ENCODE assay signal across 21 cellular contexts in the genomic region with DNA sequence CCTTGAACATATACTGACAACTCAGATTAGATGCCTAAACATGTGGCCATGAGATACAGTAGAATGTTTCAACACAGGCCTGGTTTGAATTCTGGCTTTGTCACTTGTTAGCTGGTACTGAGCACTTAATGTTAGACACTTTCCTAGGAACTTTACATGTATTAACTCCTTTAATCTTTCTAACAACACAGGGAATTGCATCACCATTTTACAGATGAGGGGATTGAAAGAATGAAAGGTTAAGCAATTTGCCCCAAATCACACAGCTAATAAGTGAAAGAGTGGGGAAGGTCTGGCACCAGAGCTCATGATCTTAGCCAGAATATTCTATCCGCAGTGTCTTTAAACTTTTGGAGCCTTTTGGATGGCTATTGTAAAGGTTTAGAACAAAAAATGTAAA.
DNase-seq lines count a peak whose midpoint lies in the region; ATAC-seq, FAIRE-seq and TF ChIP-seq lines count a peak whose summit lies in the region.
"Had no signal": no experiment of that assay in that cellular context is flagged by ENCODE, and none has a peak within 500 bp of the region (broad histone marks: within the 10 kb centered on the region; RNA-seq: fewer than 3 reads in every experiment).

No MANE protein-coding gene starts in this region.

- TF ChIP-seq RAD21 in HepG2 (CRISPR knock-in tag; IDR thresholded peaks at IDR 0.05) = no peak

- no peaks in the 10 kb centered on the region for H4K20me1 ChIP-seq in HepG2 (ENCODE audit: insufficient read depth, low read length)
- H4K20me1 ChIP-seq: BLaER1 treated with 17β-estradiol and CSF1 and Interleukin-3, amounts not matched to agents 10 nM and 100 nM had no signal

- no peak overlapping the region for H3K9ac ChIP-seq in HepG2 (ENCODE audit: insufficient read depth, low read depth, low read length)
- H3K9ac ChIP-seq: BLaER1 treated with 17β-estradiol and CSF1 and Interleukin-3, amounts not matched to agents 10 nM and 100 nM; GM23248 had no signal

- H2AFZ ChIP-seq in HepG2 (ENCODE audit: low read length) = no peak overlapping the region
- H2AFZ ChIP-seq: GM23248 had no signal

- in situ Hi-C loops in HepG2 (cut with HindIII; ENCODE audit: extremely low pct_ligation_motif_present, low pct_unique_long_range_greater_than_20kb) = no loop called here

- H3K36me3 Mint-ChIP-seq in mesothelial cell of epicardium = peaks cover 14% of the 10 kb centered on the region
- peaks cover 13 to 22% of the 10 kb centered on the region in 2 donors for H3K36me3 Mint-ChIP-seq in CD4-positive, alpha-beta memory T cell

- peaks cover 4% of the 10 kb centered on the region for H3K4me1 Mint-ChIP-seq in mesothelial cell of epicardium
- peaks cover 0 to 4% (median 3%) of the 10 kb centered on the region in 4 donors for H3K4me1 Mint-ChIP-seq in CD4-positive, alpha-beta memory T cell
- H3K4me1 Mint-ChIP-seq: CD14-positive monocyte had no signal

- peak; percentile 52 for FAIRE-seq in HepG2 (lab: Jason Lieb, UNC)
- FAIRE-seq: G401.6, GM12892 had no signal

- no peak for TF ChIP-seq POLR2A in HepG2 (IDR thresholded peaks at IDR 0.05; ENCODE audit: insufficient read depth in 1 of 2, low read depth in 2 of 2, low read length in 2 of 2)
- no peak for TF ChIP-seq POLR2A in right lobe of liver (IDR thresholded peaks at IDR 0.05)

- DNase-seq in HepG2 (ENCODE audit: low spot score) (no peak), right lobe of liver (no peak), epithelial cell of proximal tubule (ENCODE audit: low read depth) (peak; percentile 51), mesothelial cell of epicardium (ENCODE audit: low spot score in 2 of 2, unreplicated experiment in 2 of 2) (no peak), renal cortical epithelial cell (ENCODE audit: low read depth) (peak; percentile 82), NCI-H1417 treated with DMSO at 0.1 percent for 48 hours (lab: John Stamatoyannopoulos, UW) (no peak), A172 (ENCODE audit: low spot score) (no peak)
- DNase-seq in CD4-positive, alpha-beta memory T cell = no peak
- DNase-seq: 8988T; BE2C; Calu3; CD4-positive, alpha-beta T cell; COR-L47; DND-41; GM23248; H7; HCEC 1CT had no signal

- H3K4me1 ChIP-seq in HepG2 (ENCODE audit: insufficient read depth, low read length) (no peaks in the 10 kb centered on the region), right lobe of liver (no peaks in the 10 kb centered on the region)
- H3K4me1 ChIP-seq in CD4-positive, alpha-beta memory T cell (ENCODE audit: insufficient read depth, low read length) = no peaks in the 10 kb centered on the region
- H3K4me1 ChIP-seq: BE2C; BLaER1 treated with 17β-estradiol and CSF1 and Interleukin-3, amounts not matched to agents 10 nM and 100 nM had no signal

- H3K27me3 ChIP-seq in HepG2 (ENCODE audit: control insufficient read depth in 1 of 2, insufficient read depth in 2 of 2, low read length in 2 of 2) = no peaks in the 10 kb centered on the region
- H3K27me3 ChIP-seq in right lobe of liver = no peaks in the 10 kb centered on the region
- H3K27me3 ChIP-seq in CD4-positive, alpha-beta memory T cell (ENCODE audit: insufficient read depth, low read length) = no peaks in the 10 kb centered on the region
- H3K27me3 ChIP-seq: BE2C had no signal

- no peak for ATAC-seq in HepG2
- ATAC-seq in right lobe of liver = no peak

- TF ChIP-seq EP300 in HepG2 (IDR thresholded peaks at IDR 0.05; ENCODE audit: low read depth in 2 of 2, low read length in 2 of 2) (no peak), HepG2 (CRISPR knock-in tag; IDR thresholded peaks at IDR 0.05; ENCODE audit: borderline replicate concordance) (no peak)

- H3K27ac ChIP-seq in HepG2 (ENCODE audit: extremely low read length, insufficient read depth, low read length) = no peak overlapping the region
- H3K27ac ChIP-seq in right lobe of liver = no peak overlapping the region
- H3K27ac ChIP-seq in CD4-positive, alpha-beta memory T cell (ENCODE audit: low read depth, low read length) = no peak overlapping the region
- H3K27ac ChIP-seq: BLaER1 treated with 17β-estradiol and CSF1 and Interleukin-3, amounts not matched to agents 10 nM and 100 nM; GM23248 had no signal

- peaks cover 16% of the 10 kb centered on the region for H3K9me3 Mint-ChIP-seq in mesothelial cell of epicardium
- no peaks in the 10 kb centered on the region for H3K9me3 Mint-ChIP-seq in CD4-positive, alpha-beta memory T cell
- H3K9me3 Mint-ChIP-seq: CD4-positive, alpha-beta T cell had no signal

- H3K27ac Mint-ChIP-seq in mesothelial cell of epicardium = peak overlapping the region; percentile 4
- no peak overlapping the region for H3K27ac Mint-ChIP-seq in CD4-positive, alpha-beta memory T cell
- H3K27ac Mint-ChIP-seq: CD14-positive monocyte; CD4-positive, alpha-beta T cell had no signal

- H3K27me3 Mint-ChIP-seq in mesothelial cell of epicardium (ENCODE audit: low read depth) = no peaks in the 10 kb centered on the region
- no peaks in the 10 kb centered on the region for H3K27me3 Mint-ChIP-seq in CD4-positive, alpha-beta memory T cell
- H3K27me3 Mint-ChIP-seq: CD4-positive, alpha-beta T cell had no signal

- POLR2A ChIA-PET in HepG2 (lab: Yijun Ruan, JAX) = no interaction called here
- POLR2A ChIA-PET in CD4-positive, alpha-beta memory T cell (lab: Charles Lee; ENCODE audit: partially characterized antibody) = no interaction called here

- intact Hi-C loops in HepG2 (cut with micrococcal nuclease; ENCODE audit: unreplicated experiment) = no loop called here
- intact Hi-C loops in right lobe of liver (cut with DNase I) = no loop called here
- intact Hi-C loops in CD4-positive, alpha-beta memory T cell (cut with micrococcal nuclease) = no loop called here

- no TSS peak for BruUV-seq in HepG2 (replicated peaks; lab: Mats Ljungman, UMichigan)

- TF ChIP-seq CTCF in HepG2 (CRISPR knock-in tag; IDR thresholded peaks at IDR 0.05) (no peak), right lobe of liver (IDR thresholded peaks at IDR 0.05) (no peak), epithelial cell of proximal tubule (conservative IDR thresholded peaks at IDR 0.05; ENCODE audit: low read depth, low read length) (no peak), mesothelial cell of epicardium (IDR thresholded peaks at IDR 0.05; ENCODE audit: unreplicated experiment) (no peak)

- H3K9me3 ChIP-seq in HepG2 (ENCODE audit: low read length) (no peaks in the 10 kb centered on the region), right lobe of liver (no peaks in the 10 kb centered on the region)
- no peaks in the 10 kb centered on the region for H3K9me3 ChIP-seq in CD4-positive, alpha-beta memory T cell (ENCODE audit: control insufficient read depth in 1 of 2, low read length in 2 of 2)
- H3K9me3 ChIP-seq: BE2C had no signal

- H3K36me3 ChIP-seq in HepG2 (replicated peaks in 1 of 2; ENCODE audit: control insufficient read depth in 1 of 2, insufficient read depth in 2 of 2, low read length in 2 of 2) = no peaks in the 10 kb centered on the region
- no peaks in the 10 kb centered on the region for H3K36me3 ChIP-seq in right lobe of liver
- H3K36me3 ChIP-seq in CD4-positive, alpha-beta memory T cell (ENCODE audit: insufficient read depth, low read length) = peaks cover 4% of the 10 kb centered on the region
- H3K36me3 ChIP-seq: BE2C had no signal

- H3K79me2 ChIP-seq in HepG2 (ENCODE audit: insufficient read depth, low read length) = no peaks in the 10 kb centered on the region

- CTCF ChIA-PET in HepG2 (lab: Yijun Ruan, JAX; ENCODE audit: low intra/inter-chr PET ratio, low total read pairs) = no interaction called here
- CTCF ChIA-PET in CD4-positive, alpha-beta memory T cell (lab: Charles Lee; ENCODE audit: partially characterized antibody) = no interaction called here

- H3K4me2 ChIP-seq in HepG2 (ENCODE audit: low read depth, low read length) = no peak overlapping the region
- H3K4me2 ChIP-seq: BLaER1 treated with 17β-estradiol and CSF1 and Interleukin-3, amounts not matched to agents 10 nM and 100 nM had no signal

- no peak overlapping the region for H3K4me3 ChIP-seq in HepG2 (replicated peaks in 1 of 3; ENCODE audit: insufficient read depth in 1 of 3, low read depth in 2 of 3, low read length in 3 of 3)
- no peak overlapping the region for H3K4me3 ChIP-seq in right lobe of liver
- no peak overlapping the region for H3K4me3 ChIP-seq in epithelial cell of proximal tubule (ENCODE audit: low read depth, low read length)
- H3K4me3 ChIP-seq in CD4-positive, alpha-beta memory T cell (ENCODE audit: low read length in 2 of 2) = no peak overlapping the region
- H3K4me3 ChIP-seq: BLaER1 treated with 17β-estradiol and CSF1 and Interleukin-3, amounts not matched to agents 10 nM and 100 nM; GM23248 had no signal

- 80% methylated on average over 1 of the region's 1 CpG for WGBS in HepG2 (ENCODE audit: low lambda C conversion rate)
- WGBS in right lobe of liver (ENCODE audit: insufficient coverage, low coverage, low lambda C conversion rate, missing lambda C conversion rate) = 71% methylated on average over 1 of the region's 1 CpG

- H3K4me3 Mint-ChIP-seq in mesothelial cell of epicardium = no peak overlapping the region
- H3K4me3 Mint-ChIP-seq in CD4-positive, alpha-beta memory T cell = no peak overlapping the region
- H3K4me3 Mint-ChIP-seq: CD14-positive monocyte; CD4-positive, alpha-beta T cell had no signal

TF ChIP-seq in HepG2, 621 proteins besides CTCF, POLR2A, EP300 and RAD21 (continues in another document):
- TF ChIP-seq ZNF792 (CRISPR knock-in tag; IDR thresholded peaks at IDR 0.05) (no peak), ZNF17 (CRISPR knock-in tag; IDR thresholded peaks at IDR 0.05) (no peak), ZFP36L2 (CRISPR knock-in tag; IDR thresholded peaks at IDR 0.05) (no peak), ZNF264 (CRISPR knock-in tag; IDR thresholded peaks at IDR 0.05) (no peak), MXI1 (IDR thresholded peaks at IDR 0.05; ENCODE audit: borderline replicate concordance, low read depth, low read length) (no peak), TRIM24 (CRISPR knock-in tag; IDR thresholded peaks at IDR 0.05) (no peak), MAFG (CRISPR knock-in tag; IDR thresholded peaks at IDR 0.05) (no peak), GZF1 (CRISPR knock-in tag; IDR thresholded peaks at IDR 0.05) (no peak), ZNF761 (CRISPR knock-in tag; conservative IDR thresholded peaks at IDR 0.05) (no peak), ZNF850 (CRISPR knock-in tag; conservative IDR thresholded peaks at IDR 0.05) (no peak), KLF16 (CRISPR knock-in tag; IDR thresholded peaks at IDR 0.05) (no peak)
- TF ChIP-seq, protein P1, sequence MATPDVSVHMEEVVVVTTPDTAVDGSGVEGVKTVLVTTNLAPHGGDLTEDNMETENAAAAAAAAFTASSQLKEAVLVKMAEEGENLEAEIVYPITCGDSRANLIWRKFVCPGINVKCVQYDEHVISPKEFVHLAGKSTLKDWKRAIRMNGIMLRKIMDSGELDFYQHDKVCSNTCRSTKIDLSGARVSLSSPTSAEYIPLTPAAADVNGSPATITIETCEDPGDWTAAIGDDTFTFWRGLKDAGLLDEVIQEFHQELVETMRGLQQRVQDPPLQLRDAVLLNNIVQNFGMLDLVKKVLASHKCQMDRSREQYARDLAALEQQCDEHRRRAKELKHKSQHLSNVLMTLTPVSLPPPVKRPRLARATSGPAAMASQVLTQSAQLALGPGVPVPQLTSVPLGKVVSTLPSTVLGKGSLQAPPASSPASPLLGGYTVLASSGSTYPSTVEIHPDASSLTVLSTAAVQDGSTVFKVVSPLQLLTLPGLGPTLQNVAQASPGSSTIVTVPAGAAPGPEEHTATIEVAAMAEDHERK (CRISPR knock-in tag; IDR thresholded peaks at IDR 0.05; ENCODE audit: low read depth) = no peak

Comparison
In these comparisons a context has a peak if more than half of its experiments do, and no peak if none do; other contexts are left out.
1. DNase-seq: peak in epithelial cell of proximal tubule (single experiment) and renal cortical epithelial cell (single experiment); none in HepG2 (single experiment), right lobe of liver (0 of 3), mesothelial cell of epicardium (0 of 2), NCI-H1417 treated with DMSO at 0.1 percent for 48 hours (single experiment), A172 (single experiment) and CD4-positive, alpha-beta memory T cell (0 of 5).